In the genomic region with DNA sequence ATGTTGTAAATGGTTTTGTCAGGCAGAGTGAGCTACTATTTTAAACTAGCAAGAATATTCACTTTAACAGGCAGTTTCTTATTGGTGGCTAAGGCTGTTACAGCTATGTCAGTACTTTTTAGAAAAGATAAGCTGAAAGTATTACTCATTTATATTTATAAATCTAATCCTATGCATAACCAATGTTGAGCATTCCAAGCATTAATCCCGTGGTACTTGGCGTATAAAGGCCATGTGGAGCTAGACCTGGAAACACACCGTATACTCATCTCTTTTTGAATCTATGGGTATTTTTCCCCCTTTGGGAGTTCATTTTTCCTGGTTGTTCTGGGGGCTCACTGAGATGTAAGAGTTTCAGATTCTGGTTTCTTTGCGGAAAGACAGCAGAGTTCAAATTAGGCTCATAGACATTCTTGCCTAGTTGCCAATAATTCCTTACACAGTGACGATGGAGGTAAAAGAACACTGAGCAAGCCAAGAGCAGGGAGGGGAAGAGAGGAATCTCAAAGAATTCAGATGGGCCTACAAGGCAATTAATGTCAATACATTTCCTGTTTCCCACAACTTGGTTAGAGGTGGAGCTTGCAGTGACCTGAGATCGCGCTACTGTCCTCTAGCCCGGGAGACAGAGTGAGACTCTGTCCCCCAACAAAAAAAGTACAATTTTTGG, we compare ENCODE assay signal across 30 cellular contexts.
DNase-seq lines count a peak whose midpoint lies in the region; ATAC-seq and TF ChIP-seq lines count a peak whose summit lies in the region.
"Had no signal": no experiment of that assay in that cellular context is flagged by ENCODE, and none has a peak within 500 bp of the region (broad histone marks: within the 10 kb centered on the region; RNA-seq: fewer than 3 reads in every experiment).

No MANE protein-coding gene starts in this region.

- peaks cover 28% of the 10 kb centered on the region for H3K4me1 Mint-ChIP-seq in endodermal cell
- H3K4me1 Mint-ChIP-seq in nephron: peaks cover 64% of the 10 kb centered on the region
- H3K4me1 Mint-ChIP-seq: activated CD4-positive, alpha-beta T cell treated with anti-CD3 and anti-CD28 coated beads, Interleukin-2, amount 10 ng/mL, durations not matched to agents 24 days and 14 days; CD8-positive, alpha-beta memory T cell; central memory CD8-positive, alpha-beta T cell had no signal

- POLR2A ChIA-PET in A673 (lab: Charles Lee; ENCODE audit: low non-redundant PET) (no interaction called here), RWPE1 (lab: Yijun Ruan, JAX; ENCODE audit: low non-redundant PET) (no interaction called here)

- BruUV-seq in A673 (replicated peaks; lab: Mats Ljungman, UMichigan): no TSS peak

- intact Hi-C loops in A673 (cut with micrococcal nuclease; ENCODE audit: unreplicated experiment) (no loop called here), breast epithelium (cut with DNase I; ENCODE audit: low total_unique reads) (no loop called here)

- in situ Hi-C loops in KBM-7 (cut with MboI; ENCODE audit: low pct_unique_long_range_greater_than_20kb, low sequenced_read_pairs): no loop called here

- TF ChIP-seq CTCF in A673 (conservative IDR thresholded peaks at IDR 0.05; ENCODE audit: low read depth, low read length) (no peak), endodermal cell (conservative IDR thresholded peaks at IDR 0.05) (no peak), nephron (IDR thresholded peaks at IDR 0.05; ENCODE audit: unreplicated experiment in 3 of 3) (no peak), breast epithelium (IDR thresholded peaks at IDR 0.05) (no peak), RWPE1 (conservative IDR thresholded peaks at IDR 0.05; ENCODE audit: low read depth) (no peak)

- peaks cover 31% of the 10 kb centered on the region for H3K4me1 ChIP-seq in A673 (ENCODE audit: insufficient read depth, low read length, poor library complexity, severe bottlenecking)
- peaks cover 5% of the 10 kb centered on the region for H3K4me1 ChIP-seq in endodermal cell (ENCODE audit: control insufficient read depth, insufficient read depth, low read length)
- H3K4me1 ChIP-seq in breast epithelium: no peaks in the 10 kb centered on the region
- H3K4me1 ChIP-seq: BE2C, right lobe of liver had no signal

- H3K27ac ChIP-seq in A673 (ENCODE audit: low read depth, low read length, poor library complexity, severe bottlenecking) (no peak overlapping the region), SK-N-MC (peak overlapping the region; percentile 64), endodermal cell (ENCODE audit: low read depth, low read length) (no peak overlapping the region), breast epithelium (peak overlapping the region in 1 of 2 donors; percentile 26), RWPE1 (no peak overlapping the region)
- H3K27ac ChIP-seq: neutrophil, PC-9, right lobe of liver had no signal

- H3K36me3 Mint-ChIP-seq in endodermal cell (ENCODE audit: low read depth) (peaks cover 34% of the 10 kb centered on the region), nephron (ENCODE audit: low read depth) (peaks cover 22% of the 10 kb centered on the region)
- H3K36me3 Mint-ChIP-seq: activated naive CD4-positive, alpha-beta T cell treated with anti-CD3 and anti-CD28 coated beads, Interleukin-2, amount 50 U/mL, for 72 hours; CD8-positive, alpha-beta memory T cell had no signal

- H3K27ac Mint-ChIP-seq in endodermal cell (peak overlapping the region; percentile 0), nephron (peak overlapping the region; percentile 57 to 85 (median 82))
- H3K27ac Mint-ChIP-seq: activated CD4-positive, alpha-beta T cell treated with anti-CD3 and anti-CD28 coated beads, Interleukin-2, amount 10 ng/mL, durations not matched to agents 24 days and 14 days; activated naive CD4-positive, alpha-beta T cell treated with anti-CD3 and anti-CD28 coated beads, Interleukin-2, amount 50 U/mL, for 72 hours; CD8-positive, alpha-beta memory T cell had no signal

- H3K4me3 ChIP-seq in A673 (ENCODE audit: low read depth, low read length, poor library complexity, severe bottlenecking) (no peak overlapping the region), SK-N-MC (no peak overlapping the region), endodermal cell (ENCODE audit: low read length) (no peak overlapping the region), breast epithelium (no peak overlapping the region)
- H3K4me3 ChIP-seq: esophagus squamous epithelium, PC-9, right lobe of liver, tibial nerve had no signal

- no peaks in the 10 kb centered on the region for H3K27me3 ChIP-seq in A673 (replicated peaks; ENCODE audit: insufficient read depth, low read depth, low read length, poor library complexity)
- H3K27me3 ChIP-seq in endodermal cell (ENCODE audit: control insufficient read depth, insufficient read depth, low read length, poor library complexity, severe bottlenecking): no peaks in the 10 kb centered on the region
- no peaks in the 10 kb centered on the region for H3K27me3 ChIP-seq in breast epithelium
- H3K27me3 ChIP-seq: BE2C, esophagus squamous epithelium, neutrophil, right lobe of liver, tibial nerve had no signal

- H3K27me3 Mint-ChIP-seq in endodermal cell (ENCODE audit: insufficient read depth) (no peaks in the 10 kb centered on the region), nephron (ENCODE audit: low read depth) (no peaks in the 10 kb centered on the region)
- H3K27me3 Mint-ChIP-seq: activated CD4-positive, alpha-beta T cell treated with anti-CD3 and anti-CD28 coated beads, Interleukin-2, amount 10 ng/mL, durations not matched to agents 24 days and 14 days; central memory CD8-positive, alpha-beta T cell had no signal

- H3K36me3 ChIP-seq in A673 (ENCODE audit: insufficient read depth, low read length, poor library complexity, severe bottlenecking) (no peaks in the 10 kb centered on the region), SK-N-MC (ENCODE audit: insufficient read depth, low read length) (no peaks in the 10 kb centered on the region), endodermal cell (ENCODE audit: control insufficient read depth, insufficient read depth, low read length) (peaks cover 88% of the 10 kb centered on the region), breast epithelium (no peaks in the 10 kb centered on the region)
- H3K36me3 ChIP-seq: BE2C, esophagus squamous epithelium, neutrophil, right lobe of liver, tibial nerve had no signal

- H3K9me3 ChIP-seq in A673 (ENCODE audit: low read depth, low read length, poor library complexity, severe bottlenecking) (no peaks in the 10 kb centered on the region), SK-N-MC (ENCODE audit: low read depth, low read length) (no peaks in the 10 kb centered on the region), endodermal cell (ENCODE audit: control insufficient read depth, low read length) (no peaks in the 10 kb centered on the region), breast epithelium (no peaks in the 10 kb centered on the region)
- H3K9me3 ChIP-seq: BE2C, esophagus squamous epithelium, neutrophil, right lobe of liver, tibial nerve had no signal

- CTCF ChIA-PET in A673 (lab: Charles Lee): no interaction called here
- CTCF ChIA-PET in RWPE1 (lab: Yijun Ruan, JAX): interaction anchor here (0.6 kb wide), 1 partner anchor 1832 kb away, joined by 4 read pairs; no protein-coding TSS in a partner anchor

- DNase-seq in A673 (ENCODE audit: low spot score) (peak; percentile 56), SK-N-MC (ENCODE audit: low read depth, low spot score) (no peak), endodermal cell (no peak), breast epithelium (ENCODE audit: low spot score in 2 of 2) (no peak), KBM-7 (no peak), RWPE1 (ENCODE audit: low spot score) (no peak)
- DNase-seq: activated CD4-positive, alpha-beta T cell treated with anti-CD3 and anti-CD28 coated beads, Interleukin-2, amount 10 ng/mL, durations not matched to agents 24 days and 14 days; activated effector memory CD4-positive, alpha-beta T cell treated with Interleukin-2 at 50 U/mL for 16 hours; activated T-cell treated with anti-CD3 and anti-CD28 coated beads, Interleukin-2, amount 50 U/mL, for 1 hour; BE2C; CD8-positive, alpha-beta memory T cell; DMS53; esophagus squamous epithelium; Karpas-422; left ventricle myocardium superior; NCI-H1436 treated with DMSO at 0.1 percent for 48 hours; NCI-H2081 treated with DMSO at 0.1 percent for 48 hours; NCI-H345; PC-9; posterior cingulate gyrus; right lobe of liver; SHP77; stimulated activated CD4-positive, alpha-beta T cell treated with anti-CD3 and anti-CD28 coated beads, Interleukin-4, amount 100 ng/mL, for 4 hours; T1000 had no signal

- no peak for TF ChIP-seq POLR2A in breast epithelium (IDR thresholded peaks at IDR 0.05)

- no peak overlapping the region for H3K4me3 Mint-ChIP-seq in endodermal cell
- no peak overlapping the region for H3K4me3 Mint-ChIP-seq in nephron
- H3K4me3 Mint-ChIP-seq: activated CD4-positive, alpha-beta T cell treated with anti-CD3 and anti-CD28 coated beads, Interleukin-2, amount 10 ng/mL, durations not matched to agents 24 days and 14 days; CD8-positive, alpha-beta memory T cell; central memory CD8-positive, alpha-beta T cell had no signal

- H3K9ac ChIP-seq in SK-N-MC (ENCODE audit: insufficient read length) (no peak overlapping the region), endodermal cell (ENCODE audit: extremely low read depth, low read length, poor library complexity, severe bottlenecking) (no peak overlapping the region)

- ATAC-seq in GM21529 (IDR thresholded peaks at IDR 0.05; ENCODE audit: unreplicated experiment): no peak
- ATAC-seq: activated naive CD4-positive, alpha-beta T cell treated with anti-CD3 and anti-CD28 coated beads, Interleukin-2, amount 50 U/mL, for 72 hours; left ventricle myocardium superior; right lobe of liver had no signal

- H3K9me3 Mint-ChIP-seq in endodermal cell (no peaks in the 10 kb centered on the region), nephron (no peaks in the 10 kb centered on the region)
- H3K9me3 Mint-ChIP-seq: activated CD4-positive, alpha-beta T cell treated with anti-CD3 and anti-CD28 coated beads, Interleukin-2, amount 10 ng/mL, durations not matched to agents 24 days and 14 days; activated naive CD4-positive, alpha-beta T cell treated with anti-CD3 and anti-CD28 coated beads, Interleukin-2, amount 50 U/mL, for 72 hours; central memory CD8-positive, alpha-beta T cell had no signal

- 90 to 98% methylated on average over 4 to 8 of the region's 8 CpGs for WGBS in endodermal cell (ENCODE audit: insufficient coverage in 1 of 2, insufficient read length in 1 of 2), 2 experiments
